Comparison of ENCODE assay signal across 8 cellular contexts in the genomic region with DNA sequence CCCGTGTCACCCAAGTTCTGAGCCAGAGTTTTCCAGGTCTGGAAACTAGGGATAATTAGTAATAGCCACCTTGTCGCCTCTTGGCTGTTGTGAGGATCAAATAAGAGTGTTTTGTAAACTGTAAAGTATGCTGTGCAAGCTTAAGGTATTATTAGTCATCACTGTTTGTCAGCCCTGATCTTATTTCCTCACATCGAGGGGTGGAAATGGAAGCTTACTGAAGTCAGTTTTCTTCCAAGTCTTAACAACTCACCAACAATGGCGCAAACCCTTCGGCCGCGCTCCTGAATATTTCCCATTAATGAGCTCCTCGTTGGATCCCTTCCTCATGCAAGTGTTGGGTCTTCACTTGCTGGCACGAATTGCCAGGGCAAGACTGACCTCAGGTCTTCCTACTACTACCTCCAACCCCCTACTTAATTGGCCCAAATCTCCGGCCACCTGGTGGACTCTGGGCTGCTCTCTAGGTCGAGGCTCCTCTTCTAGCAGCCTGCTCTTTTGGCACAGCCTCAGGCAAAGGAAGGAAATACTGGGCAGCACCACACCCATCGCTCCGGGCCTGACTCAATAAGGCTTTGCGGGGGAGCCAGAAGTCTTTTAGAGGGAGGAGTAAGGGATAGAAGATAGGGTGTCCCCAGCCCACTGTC. TPM values are rescaled to one million over a fixed set of nuclear protein-coding genes. Genes with fewer than 3 reads are reported as not detected.
DNase-seq lines count a peak whose midpoint lies in the region; ATAC-seq and TF ChIP-seq lines count a peak whose summit lies in the region.

No MANE protein-coding gene starts in this region.

- TF ChIP-seq POLR2A in suprapubic skin (IDR thresholded peaks at IDR 0.05), result no peak

- no peaks in the 10 kb centered on the region for H3K9me3 Mint-ChIP-seq in activated naive CD4-positive, alpha-beta T cell treated with anti-CD3 and anti-CD28 coated beads, Interleukin-2, amount 10 ng/mL, durations not matched to agents 7 days and 5 days

- H3K4me1 Mint-ChIP-seq in activated naive CD4-positive, alpha-beta T cell treated with anti-CD3 and anti-CD28 coated beads, Interleukin-2, amount 10 ng/mL, durations not matched to agents 7 days and 5 days, result peaks cover 49% of the 10 kb centered on the region

- no peaks in the 10 kb centered on the region for H3K27me3 Mint-ChIP-seq in activated naive CD4-positive, alpha-beta T cell treated with anti-CD3 and anti-CD28 coated beads, Interleukin-2, amount 10 ng/mL, durations not matched to agents 7 days and 5 days

- CTCF ChIA-PET in activated naive CD4-positive, alpha-beta T cell treated with anti-CD3 and anti-CD28 coated beads, Interleukin-2, amount 10 ng/mL, durations not matched to agents 7 days and 5 days (lab: Charles Lee), result interaction anchor here (0.7 to 25.7 kb wide), 23 partner anchors 9 to 290 kb away, joined by 3 to 377 read pairs (median 4); a partner anchor contains a TSS

- TF ChIP-seq EP300 in suprapubic skin (IDR thresholded peaks at IDR 0.05), result no peak

- no peak for ATAC-seq in GM18520 (IDR thresholded peaks at IDR 0.05; ENCODE audit: unreplicated experiment)

- peaks cover 19% of the 10 kb centered on the region for H3K36me3 ChIP-seq in BE2C
- H3K36me3 ChIP-seq in iPS-20b (ENCODE audit: insufficient read depth, low read depth, low read length), result peaks cover 41% of the 10 kb centered on the region
- peaks cover 51% of the 10 kb centered on the region for H3K36me3 ChIP-seq in suprapubic skin

- no peak overlapping the region for H3K27ac ChIP-seq in iPS-20b (ENCODE audit: low read length)
- peak overlapping the region; percentile 94 for H3K27ac ChIP-seq in suprapubic skin

- no peak overlapping the region for H3K9ac ChIP-seq in iPS-20b (ENCODE audit: low read depth, low read length)

- no peak for DNase-seq in BE2C
- peak; percentile 38 for DNase-seq in HT1080 (ENCODE audit: low read depth)
- DNase-seq in activated naive CD4-positive, alpha-beta T cell treated with anti-CD3 and anti-CD28 coated beads, Interleukin-2, amount 10 ng/mL, durations not matched to agents 7 days and 5 days, result no peak
- peak in 1 of 2 donors; percentile 71 for DNase-seq in suprapubic skin (ENCODE audit: low spot score in 2 of 2)
- no peak for DNase-seq in NK-92 (lab: John Stamatoyannopoulos, UW; ENCODE audit: unreplicated experiment)
- no peak for DNase-seq in GDM1 (lab: John Stamatoyannopoulos, UW)

- H3K4me3 Mint-ChIP-seq in activated naive CD4-positive, alpha-beta T cell treated with anti-CD3 and anti-CD28 coated beads, Interleukin-2, amount 10 ng/mL, durations not matched to agents 7 days and 5 days, result peak overlapping the region; percentile 94

- 40% methylated on average over 14 of the region's 14 CpGs for WGBS in suprapubic skin

- H3K4me1 ChIP-seq in BE2C, result no peaks in the 10 kb centered on the region
- H3K4me1 ChIP-seq in iPS-20b (ENCODE audit: insufficient read depth, low read length), result peaks cover 7% of the 10 kb centered on the region; the same call in 1 of the 2 replicates
- peaks cover 27% of the 10 kb centered on the region for H3K4me1 ChIP-seq in suprapubic skin

- peak overlapping the region; percentile 95 for H3K27ac Mint-ChIP-seq in activated naive CD4-positive, alpha-beta T cell treated with anti-CD3 and anti-CD28 coated beads, Interleukin-2, amount 10 ng/mL, durations not matched to agents 7 days and 5 days

- TF ChIP-seq CTCF in BE2C (IDR thresholded peaks at IDR 0.05; ENCODE audit: low read depth, low read length) (no peak), suprapubic skin (IDR thresholded peaks at IDR 0.05) (no peak)

- H3K36me3 Mint-ChIP-seq in activated naive CD4-positive, alpha-beta T cell treated with anti-CD3 and anti-CD28 coated beads, Interleukin-2, amount 10 ng/mL, durations not matched to agents 7 days and 5 days, result peaks cover 47% of the 10 kb centered on the region

- no peaks in the 10 kb centered on the region for H3K9me3 ChIP-seq in BE2C
- no peaks in the 10 kb centered on the region for H3K9me3 ChIP-seq in iPS-20b (ENCODE audit: insufficient read depth, low read depth, low read length)
- no peaks in the 10 kb centered on the region for H3K9me3 ChIP-seq in suprapubic skin

- peak overlapping the region; percentile 54 for H3K4me3 ChIP-seq in BE2C (ENCODE audit: low read depth, low read length)
- H3K4me3 ChIP-seq in iPS-20b (ENCODE audit: low read length), result peak overlapping the region; percentile 21; the same call in 1 of the 2 replicates
- H3K4me3 ChIP-seq in suprapubic skin, result peak overlapping the region; percentile 89

- H3K27me3 ChIP-seq in BE2C (no peaks in the 10 kb centered on the region), iPS-20b (ENCODE audit: insufficient read depth, low read length) (no peaks in the 10 kb centered on the region), suprapubic skin (no peaks in the 10 kb centered on the region)

RNA-seq across cellular contexts. Expression of a gene that starts 0.9 kb away (rescaled TPM):
- 250 TPM for polyA plus RNA-seq in BE2C (2012; ENCODE audit: insufficient read depth, insufficient read length, low read depth)
- total RNA-seq in HT1080 (2014; rRNA removed; shearing (Covaris generic)), result 65.6 and 77.1 TPM in 2 replicates
- polyA plus RNA-seq in HT1080 (2015; cell fraction: cytosol; rRNA removed), result 40.4 and 41.9 TPM in 2 replicates
- polyA plus RNA-seq in HT1080 (2015; cell fraction: nucleus; rRNA removed), result 36.4 and 38.1 TPM in 2 replicates
- 10 to 100 TPM; 28.8 to 42.9 (median 37.6) TPM for total RNA-seq in suprapubic skin

RNA-seq across cellular contexts. Expression of a gene that starts 30.7 kb away (rescaled TPM):
- 77.2 TPM for polyA plus RNA-seq in BE2C (2012; ENCODE audit: insufficient read depth, insufficient read length, low read depth)
- 56.2 and 63.8 TPM in 2 replicates for total RNA-seq in HT1080 (2014; rRNA removed; shearing (Covaris generic))
- polyA plus RNA-seq in HT1080 (2015; cell fraction: cytosol; rRNA removed), result 46.5 and 47.1 TPM in 2 replicates
- polyA plus RNA-seq in HT1080 (2015; cell fraction: nucleus; rRNA removed), result 57.0 and 57.5 TPM in 2 replicates
- 10 to 100 TPM; 26.1 to 59.3 (median 41.7) TPM for total RNA-seq in suprapubic skin

RNA-seq across cellular contexts. Expression of a gene that starts 55.3 kb away (rescaled TPM):
- polyA plus RNA-seq in BE2C (2012; ENCODE audit: insufficient read depth, insufficient read length, low read depth), result 17.0 TPM
- 3.3 and 5.4 TPM in 2 replicates for total RNA-seq in HT1080 (2014; rRNA removed; shearing (Covaris generic))
- 6.6 and 8.2 TPM in 2 replicates for polyA plus RNA-seq in HT1080 (2015; cell fraction: cytosol; rRNA removed)
- polyA plus RNA-seq in HT1080 (2015; cell fraction: nucleus; rRNA removed), result 7.3 and 9.0 TPM in 2 replicates
- 10 to 100 TPM; 24.2 to 47.3 (median 28.7) TPM for total RNA-seq in suprapubic skin

Comparison
In these comparisons a context has a peak if more than half of its experiments do, and no peak if none do; other contexts are left out.
1. H3K4me3 ChIP-seq: peak in every context shown above with its lines; median percentile 89 in suprapubic skin; 54 in BE2C; 21 in iPS-20b.